ENCODE assay signal across 18 cellular contexts in the genomic region with DNA sequence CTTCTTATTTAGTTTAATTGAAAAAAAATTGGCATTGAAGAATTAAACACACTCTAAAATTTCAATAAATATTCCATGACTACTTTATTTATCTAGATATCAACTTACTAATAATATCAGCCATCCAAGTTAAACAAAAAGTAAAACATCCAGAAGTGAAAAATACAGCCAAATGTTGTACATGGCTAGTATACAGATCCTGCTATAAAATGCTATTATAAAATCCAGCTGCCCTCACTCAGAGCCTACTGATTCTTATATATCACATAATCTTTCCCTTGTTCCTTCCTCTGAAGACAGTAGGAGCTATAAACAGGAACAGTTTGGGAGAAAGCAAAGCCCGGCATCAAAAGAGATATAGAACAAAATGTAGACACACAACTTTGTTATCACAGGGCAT.
DNase-seq lines count a peak whose midpoint lies in the region; ATAC-seq and TF ChIP-seq lines count a peak whose summit lies in the region.
"Had no signal": no experiment of that assay in that cellular context is flagged by ENCODE, and none has a peak within 500 bp of the region (broad histone marks: within the 10 kb centered on the region; RNA-seq: fewer than 3 reads in every experiment).

No MANE protein-coding gene starts in this region.

- H2AK9ac ChIP-seq in IMR-90 (replicated peaks; ENCODE audit: low read depth, low read length, poor library complexity) = no peak overlapping the region

- DNase-seq in IMR-90 (no peak), NCI-H69 (lab: John Stamatoyannopoulos, UW) (peak; percentile 30), SK-MEL-5 (ENCODE audit: low read depth, low spot score) (peak; percentile 10), left kidney (ENCODE audit: low read depth, low spot score) (peak; percentile 41), NCI-H526 (lab: John Stamatoyannopoulos, UW) (no peak), tibial artery (no peak), AG20443 (ENCODE audit: low spot score) (no peak)
- DNase-seq: 8988T; ACHN; C1 segment of cervical spinal cord; Caco-2; CD4-positive, alpha-beta memory T cell; DMS153; DND-41; GM23248; H7; HCEC 1CT had no signal

- no peak overlapping the region for H3K23ac ChIP-seq in IMR-90 (ENCODE audit: low read depth, low read length)

- 0 out of 2 replicates have a peak, but pooled peaks cover 7% of the 10 kb centered on the region for H4K20me1 ChIP-seq in IMR-90 (ENCODE audit: insufficient read depth, low read length)

- POLR2A ChIA-PET in IMR-90 (lab: Charles Lee; ENCODE audit: unreplicated experiment) = no interaction called here

- H3K4me1 ChIP-seq in IMR-90 (ENCODE audit: control insufficient read depth, insufficient read depth, low read length) (no peaks in the 10 kb centered on the region; the same call in none of the 2 replicates), tibial artery (peaks cover 0 to 25% (median 5%) of the 10 kb centered on the region in 4 donors)
- H3K4me1 ChIP-seq: Caco-2 had no signal

- no peak overlapping the region for H2BK120ac ChIP-seq in IMR-90 (ENCODE audit: low read depth, low read length)

- no peaks in the 10 kb centered on the region for H3K9me3 ChIP-seq in IMR-90 (ENCODE audit: control insufficient read depth, insufficient read depth, low read length)
- H3K9me3 ChIP-seq in tibial artery = no peaks in the 10 kb centered on the region
- H3K9me3 ChIP-seq: A549, Caco-2 had no signal

- H4K5ac ChIP-seq in IMR-90 (ENCODE audit: low read depth, low read length) = no peak overlapping the region

- H3K27ac ChIP-seq in IMR-90 (ENCODE audit: insufficient read depth, low read length) (no peak overlapping the region), tibial artery (no peak overlapping the region)
- H3K27ac ChIP-seq: A549, GM23248 had no signal

- no peak overlapping the region for H2AFZ ChIP-seq in IMR-90 (replicated peaks; ENCODE audit: low read length, poor library complexity)
- H2AFZ ChIP-seq: GM23248 had no signal

- H3K36me3 ChIP-seq in IMR-90 (ENCODE audit: control insufficient read depth, insufficient read depth, low read length) = no peaks in the 10 kb centered on the region
- no peaks in the 10 kb centered on the region for H3K36me3 ChIP-seq in tibial artery

- intact Hi-C loops in IMR-90 (cut with micrococcal nuclease) = no loop called here
- intact Hi-C loops in tibial artery (cut with DNase I; ENCODE audit: low total_unique reads) = no loop called here

- no peak overlapping the region for H3K4me3 ChIP-seq in IMR-90 (ENCODE audit: insufficient read depth, low read depth, low read length)
- no peak overlapping the region for H3K4me3 ChIP-seq in tibial artery
- H3K4me3 ChIP-seq: A549, GM23248 had no signal

- peak overlapping the region; percentile 36; the same call in 1 of the 2 replicates for H3K4me2 ChIP-seq in IMR-90 (ENCODE audit: low read depth, low read length)
- H3K4me2 ChIP-seq: A549 had no signal

- no peak overlapping the region for H2AK5ac ChIP-seq in IMR-90 (ENCODE audit: low read depth, low read length)

- H3K27me3 ChIP-seq in IMR-90 (ENCODE audit: control insufficient read depth, insufficient read depth, low read length) (no peaks in the 10 kb centered on the region), tibial artery (no peaks in the 10 kb centered on the region)

- H4K8ac ChIP-seq in IMR-90 (ENCODE audit: low read depth in 2 of 2, low read length in 2 of 2) = no peak overlapping the region

- no peak overlapping the region for H4K91ac ChIP-seq in IMR-90 (ENCODE audit: insufficient read depth, low read depth, low read length)

- H3K4ac ChIP-seq in IMR-90 (ENCODE audit: low read depth, low read length) = no peak overlapping the region

- H2BK15ac ChIP-seq in IMR-90 (ENCODE audit: low read depth, low read length) = no peak overlapping the region

- no peak overlapping the region for H3K9ac ChIP-seq in IMR-90 (ENCODE audit: low read depth, low read length)
- H3K9ac ChIP-seq: GM23248 had no signal

- H3K56ac ChIP-seq in IMR-90 (ENCODE audit: extremely low read depth, insufficient read depth, low read length) = no peak overlapping the region

- H2BK5ac ChIP-seq in IMR-90 (ENCODE audit: low read depth, low read length, poor library complexity, severe bottlenecking) = no peak overlapping the region

- BruUV-seq in IMR-90 (replicated peaks; lab: Mats Ljungman, UMichigan) = no TSS peak

- TF ChIP-seq POLR2A in IMR-90 (IDR thresholded peaks at IDR 0.05; ENCODE audit: low read depth, low read length) = no peak

- no peak overlapping the region for H3K18ac ChIP-seq in IMR-90 (ENCODE audit: low read depth, low read length)

- TF ChIP-seq RAD21 in IMR-90 (IDR thresholded peaks at IDR 0.05; ENCODE audit: low read length) = no peak

- in situ Hi-C loops in IMR-90 (cut with MboI; ENCODE audit: low sequenced_read_pairs) (no loop called here), SK-MEL-5 (cut with HindIII; ENCODE audit: low pct_unique_long_range_greater_than_20kb, low sequenced_read_pairs) (no loop called here)

- peak; percentile 37; the same call in 1 of the 2 replicates for ATAC-seq in IMR-90 (ENCODE audit: low read depth)
- ATAC-seq: A549 had no signal

- no CpG with 5 or more reads among the region's 1 CpG for WGBS in IMR-90 (ENCODE audit: extremely low coverage in 2 of 2, insufficient read length in 1 of 2), 2 experiments

- no peak for TF ChIP-seq CTCF in IMR-90 (conservative IDR thresholded peaks at IDR 0.05; ENCODE audit: low read depth, low read length)
- TF ChIP-seq CTCF in tibial artery (IDR thresholded peaks at IDR 0.05) = no peak

- CTCF ChIA-PET in IMR-90 (lab: Yijun Ruan, JAX) = no interaction called here

- dilution Hi-C loops in IMR-90 (cut with HindIII; ENCODE audit: low sequenced_read_pairs, unreplicated experiment) = no loop called here

- H2BK20ac ChIP-seq in IMR-90 (ENCODE audit: low read depth, low read length) = no peak overlapping the region

- no peak overlapping the region for H3K14ac ChIP-seq in IMR-90 (replicated peaks; ENCODE audit: low read depth, low read length)

- peaks cover 37 to 50% of the 10 kb centered on the region in 2 experiments for H3K79me1 ChIP-seq in IMR-90 (ENCODE audit: low read depth in 1 of 2, low read length in 2 of 2)

- no peaks in the 10 kb centered on the region for H3K9me1 ChIP-seq in IMR-90 (ENCODE audit: insufficient read depth, low read length)

TF ChIP-seq in IMR-90, 13 proteins besides CTCF, POLR2A, EP300 and RAD21:
- TF ChIP-seq CEBPB (IDR thresholded peaks at IDR 0.05; ENCODE audit: low read depth, low read length) (no peak), SMC3 (IDR thresholded peaks at IDR 0.05; ENCODE audit: low read depth, low read length) (no peak), RCOR1 (IDR thresholded peaks at IDR 0.05; ENCODE audit: insufficient replicate concordance, low read length) (no peak)

Comparison
In these comparisons a context has a peak if more than half of its experiments do, and no peak if none do; other contexts are left out.
1. DNase-seq: peak in NCI-H69 (single experiment), SK-MEL-5 (single experiment) and left kidney (single experiment); none in IMR-90 (single experiment), NCI-H526 (0 of 2), tibial artery (0 of 2) and AG20443 (single experiment).